11 cellular contexts compared by ENCODE assay signal in genomic region chr9:119963798-119964372, GRCh38.
DNase-seq lines count a peak whose midpoint lies in the region; ATAC-seq, FAIRE-seq and TF ChIP-seq lines count a peak whose summit lies in the region.
"Had no signal": no experiment of that assay in that cellular context is flagged by ENCODE, and none has a peak within 500 bp of the region (broad histone marks: within the 10 kb centered on the region; RNA-seq: fewer than 3 reads in every experiment).

No MANE protein-coding gene starts in this region.

- H3K4me1 ChIP-seq in mesendoderm (ENCODE audit: control insufficient read depth, low read depth, low read length): no peaks in the 10 kb centered on the region
- H3K4me1 ChIP-seq in suprapubic skin: peaks cover 8% of the 10 kb centered on the region
- H3K4me1 ChIP-seq in small intestine (ENCODE audit: control insufficient read depth in 2 of 2, insufficient read depth in 1 of 2, low read depth in 1 of 2, low read length in 1 of 2): no peaks in the 10 kb centered on the region

- H3K27ac ChIP-seq in mesendoderm (ENCODE audit: low read depth, low read length) (peak overlapping the region; percentile 41), suprapubic skin (no peak overlapping the region), small intestine (ENCODE audit: low read depth in 1 of 2, low read length in 1 of 2) (no peak overlapping the region)

- no peak overlapping the region for H2AK5ac ChIP-seq in mesendoderm (ENCODE audit: low read length)

- no peak overlapping the region for H3K4me2 ChIP-seq in mesendoderm (ENCODE audit: low read length)

- no peaks in the 10 kb centered on the region for H3K27me3 ChIP-seq in mesendoderm (ENCODE audit: insufficient read depth, low read length, poor library complexity)
- H3K27me3 ChIP-seq in suprapubic skin: no peaks in the 10 kb centered on the region
- no peaks in the 10 kb centered on the region for H3K27me3 ChIP-seq in small intestine (ENCODE audit: control insufficient read depth in 2 of 2, insufficient read depth in 2 of 2, low read length in 2 of 2)

- no peak overlapping the region for H3K23ac ChIP-seq in mesendoderm (ENCODE audit: low read length)

- no CpG with 5 or more reads among the region's 5 CpGs for WGBS in mesendoderm (ENCODE audit: extremely low coverage, insufficient coverage, low lambda C conversion rate)
- WGBS in suprapubic skin: 15% methylated on average over 5 of the region's 5 CpGs
- WGBS in small intestine, 3 donors: 5 to 11% (median 10%) methylated on average over 5 of the region's 5 CpGs

- H3K79me1 ChIP-seq in mesendoderm (ENCODE audit: low read length): no peaks in the 10 kb centered on the region

- no peak for TF ChIP-seq POLR2A in suprapubic skin (IDR thresholded peaks at IDR 0.05)

- H3K36me3 ChIP-seq in mesendoderm (ENCODE audit: control insufficient read depth, insufficient read depth, low read length) (no peaks in the 10 kb centered on the region), suprapubic skin (no peaks in the 10 kb centered on the region), small intestine (ENCODE audit: control insufficient read depth in 2 of 2, insufficient read depth in 2 of 2, low read length in 2 of 2) (no peaks in the 10 kb centered on the region)

- H2BK120ac ChIP-seq in mesendoderm (ENCODE audit: low read depth, low read length): no peak overlapping the region

- FAIRE-seq in small intestine (lab: Jason Lieb, UNC): no peak
- FAIRE-seq: endothelial cell of umbilical vein had no signal

- TF ChIP-seq CTCF in cardiac fibroblast (IDR thresholded peaks at IDR 0.05; ENCODE audit: low read depth, low read length): no peak
- TF ChIP-seq CTCF in suprapubic skin (IDR thresholded peaks at IDR 0.05): no peak

- H3K18ac ChIP-seq in mesendoderm (ENCODE audit: low read length): no peak overlapping the region

- H3K9me3 ChIP-seq in suprapubic skin (no peaks in the 10 kb centered on the region), small intestine (ENCODE audit: control insufficient read depth, low read depth) (no peaks in the 10 kb centered on the region)

- peak; percentile 90 for DNase-seq in AG20443 (ENCODE audit: low spot score)
- DNase-seq in MV-4-11 (lab: John Stamatoyannopoulos, UW): peak; percentile 32
- DNase-seq in cardiac fibroblast (ENCODE audit: low read depth in 2 of 2): peak; percentile 75 to 87
- DNase-seq in mesendoderm: peak; percentile 99
- no peak for DNase-seq in suprapubic skin (ENCODE audit: low spot score in 2 of 2)
- no peak for DNase-seq in small intestine
- DNase-seq: activated B cell treated with CpG ODN at 0.5 μM for 24 hours; stimulated activated CD4-positive, alpha-beta T cell treated with anti-CD3 and anti-CD28 coated beads, Interleukin-4, amount 100 ng/mL, for 1 hour had no signal

- H3K4ac ChIP-seq in mesendoderm (ENCODE audit: low read depth, low read length): no peak overlapping the region

- no peak overlapping the region for H2BK15ac ChIP-seq in mesendoderm (replicated peaks; ENCODE audit: low read depth)

- H3K9ac ChIP-seq in mesendoderm (ENCODE audit: low read length): no peak overlapping the region

- peak overlapping the region; percentile 68 for H3K56ac ChIP-seq in mesendoderm (ENCODE audit: low read length)

- TF ChIP-seq EP300 in suprapubic skin (IDR thresholded peaks at IDR 0.05): no peak

- no peak overlapping the region for H2BK5ac ChIP-seq in mesendoderm (ENCODE audit: low read length)

- H4K5ac ChIP-seq in mesendoderm (ENCODE audit: low read length): no peak overlapping the region

- no peaks in the 10 kb centered on the region for H3K79me2 ChIP-seq in mesendoderm (ENCODE audit: control insufficient read depth, insufficient read depth, low read length)

- no peak overlapping the region for H4K8ac ChIP-seq in mesendoderm (ENCODE audit: low read depth, low read length)

- ATAC-seq in GM18909 (IDR thresholded peaks at IDR 0.05; ENCODE audit: poor library complexity, unreplicated experiment) (no peak), HG03175 (IDR thresholded peaks at IDR 0.05; ENCODE audit: unreplicated experiment) (no peak)

- no peak overlapping the region for H3K4me3 ChIP-seq in cardiac fibroblast (replicated peaks in 1 of 2; ENCODE audit: low read depth in 2 of 2, low read length in 2 of 2)
- H3K4me3 ChIP-seq in mesendoderm (ENCODE audit: low read length): no peak overlapping the region
- H3K4me3 ChIP-seq in suprapubic skin: no peak overlapping the region
- no peak overlapping the region for H3K4me3 ChIP-seq in small intestine (ENCODE audit: low read depth in 1 of 2, low read length in 2 of 2)

Comparison
In these comparisons a context has a peak if more than half of its experiments do, and no peak if none do; other contexts are left out.
1. DNase-seq: peak in AG20443 (single experiment), MV-4-11 (single experiment), cardiac fibroblast (2 of 2) and mesendoderm (single experiment); none in suprapubic skin (0 of 2) and small intestine (single experiment).